1 cellular context compared by ENCODE assay signal in genomic region chr2:206982360-206982759, GRCh38.
TF ChIP-seq lines count a peak whose summit lies in the region.

No MANE protein-coding gene starts in this region.

TF ChIP-seq in H1, 55 proteins besides CTCF, POLR2A, EP300 and RAD21 (continued from another document):
- TF ChIP-seq CHD7 (IDR thresholded peaks at IDR 0.05; ENCODE audit: insufficient replicate concordance, low read length): no peak
- no peak for TF ChIP-seq CBX8 (IDR thresholded peaks at IDR 0.05; ENCODE audit: borderline replicate concordance, low read depth, low read length)
- no peak for TF ChIP-seq CREB1 (IDR thresholded peaks at IDR 0.05)
- no peak for TF ChIP-seq KDM1A (IDR thresholded peaks at IDR 0.05; ENCODE audit: borderline replicate concordance, low read length)
- no peak for TF ChIP-seq YY1 (IDR thresholded peaks at IDR 0.05; ENCODE audit: low read depth, low read length)
- no peak for TF ChIP-seq CHD2 (IDR thresholded peaks at IDR 0.05; ENCODE audit: low read length)
- TF ChIP-seq SIX5 (IDR thresholded peaks at IDR 0.05; ENCODE audit: low read depth, low read length): no peak
- no peak for TF ChIP-seq POLR2AphosphoS5 (IDR thresholded peaks at IDR 0.05; ENCODE audit: low read depth, low read length)
- no peak for TF ChIP-seq CTBP2 (IDR thresholded peaks at IDR 0.05; ENCODE audit: borderline replicate concordance, insufficient read depth, insufficient read length, low read length)
- no peak for TF ChIP-seq SRF (IDR thresholded peaks at IDR 0.05; ENCODE audit: low read depth, low read length)
- TF ChIP-seq KDM5A (IDR thresholded peaks at IDR 0.05; ENCODE audit: low read length): no peak
- TF ChIP-seq SUZ12 (IDR thresholded peaks at IDR 0.05; ENCODE audit: low read length): no peak
- TF ChIP-seq BACH1 (IDR thresholded peaks at IDR 0.05; ENCODE audit: low read length): no peak
- TF ChIP-seq JUND (IDR thresholded peaks at IDR 0.05; ENCODE audit: low read length): no peak
- no peak for TF ChIP-seq SP1 (IDR thresholded peaks at IDR 0.05; ENCODE audit: low read depth, low read length)
